In the genomic region with DNA sequence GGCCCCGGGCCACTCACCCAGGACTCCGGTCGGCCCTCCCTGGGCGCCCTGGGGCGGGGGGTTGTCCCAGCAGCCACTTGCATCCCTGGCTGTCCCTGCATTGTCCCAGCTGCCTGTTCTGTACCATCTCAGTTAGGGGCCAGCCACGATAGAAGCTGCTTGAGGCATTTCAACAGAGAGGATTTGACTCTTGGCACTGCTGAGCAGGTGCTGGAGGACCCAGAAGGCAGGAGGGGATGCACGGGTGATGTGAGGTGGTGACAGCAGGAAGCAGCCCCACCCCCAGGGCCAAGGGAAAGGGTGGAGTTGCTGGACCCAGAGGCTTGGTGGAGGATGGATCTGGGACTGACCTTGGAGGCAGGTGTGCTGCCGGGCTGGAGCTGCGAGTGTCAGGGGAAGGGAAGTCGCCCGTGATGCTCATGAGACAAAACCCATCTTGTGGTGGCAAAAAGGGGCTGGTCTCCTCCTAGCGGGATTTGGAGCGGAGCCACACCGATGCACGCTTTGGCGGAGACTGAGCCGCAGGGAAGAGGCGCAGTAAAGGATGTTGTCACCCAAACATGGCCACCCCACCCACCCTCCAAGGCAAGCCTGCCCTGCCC, we compare ENCODE assay signal across 16 cellular contexts.
DNase-seq lines count a peak whose midpoint lies in the region; ATAC-seq, FAIRE-seq and TF ChIP-seq lines count a peak whose summit lies in the region.
"Had no signal": no experiment of that assay in that cellular context is flagged by ENCODE, and none has a peak within 500 bp of the region (broad histone marks: within the 10 kb centered on the region; RNA-seq: fewer than 3 reads in every experiment).

No MANE protein-coding gene starts in this region.

- TF ChIP-seq CTCF in right atrium auricular region (IDR thresholded peaks at IDR 0.05) (no peak), H1 (IDR thresholded peaks at IDR 0.05; ENCODE audit: control extremely low read depth in 1 of 3, insufficient read depth in 1 of 3, low read depth in 1 of 3, low read length in 3 of 3) (no peak), spleen (IDR thresholded peaks at IDR 0.05 in 8 of 11, conservative IDR thresholded peaks at IDR 0.05 in 3 of 11) (no peak)

- H2BK15ac ChIP-seq in H1 (ENCODE audit: low read length), result no peak overlapping the region

- no peak overlapping the region; the same call in 1 of the 2 replicates for H3K18ac ChIP-seq in H1 (ENCODE audit: extremely low read depth, low read length)

- H3K56ac ChIP-seq in H1 (replicated peaks; ENCODE audit: insufficient read length, low read depth, low read length), result no peak overlapping the region

- intact Hi-C loops in Right ventricle myocardium superior (cut with DNase I) (no loop called here), spleen (cut with DNase I; ENCODE audit: low total_unique reads) (no loop called here)

- TF ChIP-seq POLR2A in H1 (IDR thresholded peaks at IDR 0.05; ENCODE audit: control extremely low read depth in 1 of 2, low read depth in 2 of 2, low read length in 2 of 2) (no peak), spleen (IDR thresholded peaks at IDR 0.05) (no peak)

- H3K23ac ChIP-seq in H1 (ENCODE audit: insufficient read length), result no peak overlapping the region

- ATAC-seq in Right ventricle myocardium superior (ENCODE audit: poor library complexity), result no peak
- ATAC-seq: activated T-cell treated with anti-CD3 and anti-CD28 coated beads, Interleukin-2, amount 50 U/mL, for 4 hours had no signal

- POLR2A ChIA-PET in H1 (lab: Charles Lee; ENCODE audit: partially characterized antibody), result interaction anchor here (1.0 kb wide), 1 partner anchor 9 kb away, joined by 4 read pairs; no protein-coding TSS in a partner anchor

- H3K14ac ChIP-seq in H1 (ENCODE audit: insufficient read length), result no peak overlapping the region

- H3K27me3 ChIP-seq in right atrium auricular region (no peaks in the 10 kb centered on the region), H1 (replicated peaks in 1 of 4; ENCODE audit: control insufficient read depth in 3 of 4, extremely low read depth in 1 of 4, insufficient read depth in 3 of 4, low read length in 3 of 4) (no peaks in the 10 kb centered on the region), spleen (replicated peaks in 1 of 7) (peaks cover 0 to 10% (median 0%) of the 10 kb centered on the region in 7 donors)

- DNase-seq in DMS53 (lab: John Stamatoyannopoulos, UW), result peak; percentile 80
- no peak for DNase-seq in DMS53 treated with DMSO at 0.1 percent for 48 hours (lab: John Stamatoyannopoulos, UW; ENCODE audit: unreplicated experiment)
- peak; percentile 16 for DNase-seq in Right ventricle myocardium superior
- no peak for DNase-seq in right atrium auricular region (ENCODE audit: low spot score)
- peak in 1 of 2 experiments; percentile 41 for DNase-seq in H1 (ENCODE audit: low read depth in 1 of 2, low spot score in 2 of 2)
- peak; percentile 48 for DNase-seq in spleen
- DNase-seq in activated gamma-delta T cell treated with Interleukin-2 at 50 U/mL for 16 hours, result no peak
- DNase-seq in stimulated activated CD4-positive, alpha-beta T cell treated with anti-CD3 and anti-CD28 coated beads, Interleukin-12 subunit alpha, Interleukin-12 subunit beta, amount 100 ng/mL, for 4 hours, result no peak
- DNase-seq: 8988T; activated T-cell treated with anti-CD3 and anti-CD28 coated beads, Interleukin-2, amount 50 U/mL, for 4 hours; effector CD8-positive, alpha-beta T cell; KG1; occipital lobe; stimulated activated CD4-positive, alpha-beta T cell treated with anti-CD3 and anti-CD28 coated beads, Interleukin-15, amount 100 ng/mL, for 24 hours had no signal

- TF ChIP-seq EP300 in H1 (IDR thresholded peaks at IDR 0.05; ENCODE audit: borderline replicate concordance in 1 of 2, low read depth in 2 of 2, low read length in 2 of 2), result no peak

- H3K79me2 ChIP-seq in H1 (ENCODE audit: control insufficient read depth in 1 of 2, insufficient read depth in 2 of 2, low read length in 2 of 2), result no peaks in the 10 kb centered on the region

- H3K9ac ChIP-seq in H1 (replicated peaks in 1 of 4; ENCODE audit: extremely low read depth in 1 of 4, low read depth in 3 of 4, low read length in 3 of 4), result no peak overlapping the region

- 0 out of 2 replicates have a peak overlapping the region, but pooled peaks have one; percentile 80 for H2AK5ac ChIP-seq in H1 (ENCODE audit: low read depth, low read length)

- H2AFZ ChIP-seq in H1 (ENCODE audit: low read length), result no peak overlapping the region

- H4K20me1 ChIP-seq in H1 (replicated peaks in 1 of 2; ENCODE audit: control insufficient read depth in 1 of 2, insufficient read depth in 2 of 2, low read length in 2 of 2), result peaks cover 1 to 4% of the 10 kb centered on the region in 2 experiments

- WGBS in H1 (ENCODE audit: extremely low coverage in 1 of 2, insufficient coverage in 1 of 2, insufficient read length in 1 of 2, insufficient replicate concordance in 2 of 2, low coverage in 1 of 2, low lambda C conversion rate in 2 of 2, missing lambda C conversion rate in 1 of 2), 2 experiments, result 87% methylated on average over 17 of the region's 18 CpGs; no CpG with 5 or more reads in 1 of the 2 experiments
- WGBS in spleen, 5 donors, result 60 to 77% (median 68%) methylated on average over 11 to 18 of the region's 18 CpGs

- H3K4me1 ChIP-seq in right atrium auricular region, result peaks cover 0 to 9% of the 10 kb centered on the region in 2 donors
- peaks cover 0 to 18% (median 5%) of the 10 kb centered on the region in 4 experiments; a peak in 5 of 7 replicates for H3K4me1 ChIP-seq in H1 (replicated peaks in 1 of 4; ENCODE audit: control insufficient read depth in 3 of 4, insufficient read depth in 4 of 4, low read length in 3 of 4)
- peaks cover 0 to 19% (median 10%) of the 10 kb centered on the region in 6 donors for H3K4me1 ChIP-seq in spleen
- H3K4me1 ChIP-seq: HAP-1 had no signal

- H3K4me3 ChIP-seq in right atrium auricular region (no peak overlapping the region), H1 (ENCODE audit: extremely low read depth in 1 of 4, insufficient read depth in 2 of 4, low read depth in 3 of 4, low read length in 4 of 4) (no peak overlapping the region), spleen (no peak overlapping the region)
- H3K4me3 ChIP-seq: HAP-1 had no signal

- H2BK20ac ChIP-seq in H1 (ENCODE audit: low read length), result no peak overlapping the region

- no peak overlapping the region for H4K91ac ChIP-seq in H1 (replicated peaks; ENCODE audit: insufficient read length, low read length)

- no peaks in the 10 kb centered on the region for H3K36me3 ChIP-seq in right atrium auricular region
- H3K36me3 ChIP-seq in H1 (ENCODE audit: control insufficient read depth in 2 of 4, insufficient read depth in 4 of 4, low read length in 3 of 4), result no peaks in the 10 kb centered on the region
- H3K36me3 ChIP-seq in spleen, result no peaks in the 10 kb centered on the region
- H3K36me3 ChIP-seq: HAP-1 had no signal

- TF ChIP-seq RAD21 in H1 (IDR thresholded peaks at IDR 0.05 in 1 of 2, conservative IDR thresholded peaks at IDR 0.05 in 1 of 2; ENCODE audit: low read depth in 2 of 2, low read length in 2 of 2), result no peak

- H3K4me2 ChIP-seq in H1 (ENCODE audit: insufficient read depth in 1 of 2, low read depth in 2 of 2, low read length in 2 of 2), result no peak overlapping the region

- H3K9me3 ChIP-seq in right atrium auricular region (no peaks in the 10 kb centered on the region), H1 (ENCODE audit: insufficient read depth in 2 of 2, low read depth in 1 of 2, low read length in 1 of 2) (no peaks in the 10 kb centered on the region), spleen (no peaks in the 10 kb centered on the region)
- H3K9me3 ChIP-seq: HAP-1 had no signal

- no peak overlapping the region for H3K27ac ChIP-seq in right atrium auricular region
- no peak overlapping the region for H3K27ac ChIP-seq in H1 (ENCODE audit: low read depth, low read length)
- no peak overlapping the region for H3K27ac ChIP-seq in spleen
- H3K27ac ChIP-seq: VCaP had no signal

- no peak overlapping the region for H2BK120ac ChIP-seq in H1 (replicated peaks; ENCODE audit: low read depth, low read length)

- no peak for FAIRE-seq in H1 (lab: Jason Lieb, UNC)

- H3K79me1 ChIP-seq in H1 (ENCODE audit: low read depth, low read length), result no peaks in the 10 kb centered on the region

- CTCF ChIA-PET in H1 (lab: Charles Lee; ENCODE audit: partially characterized antibody), result interaction anchor here (0.7 to 13.4 kb wide), 12 partner anchors 9 to 183 kb away, joined by 3 to 182 read pairs (median 4); no protein-coding TSS in a partner anchor

- H3K4ac ChIP-seq in H1 (replicated peaks; ENCODE audit: insufficient read length, low read depth, low read length), result no peak overlapping the region

- peaks cover 10% of the 10 kb centered on the region; the same call in 1 of the 2 replicates for H3K23me2 ChIP-seq in H1 (ENCODE audit: low read depth, low read length)

- no peak overlapping the region for H4K5ac ChIP-seq in H1 (ENCODE audit: insufficient read length, low read depth, low read length)

- no peak overlapping the region for H4K8ac ChIP-seq in H1 (ENCODE audit: extremely low read depth, insufficient read depth, low read length)

- H2BK5ac ChIP-seq in H1 (ENCODE audit: low read depth, low read length), result 0 out of 2 replicates have a peak overlapping the region, but pooled peaks have one; percentile 44

- 0 out of 2 replicates have a peak overlapping the region, but pooled peaks have one; percentile 60 for H2BK12ac ChIP-seq in H1 (ENCODE audit: low read depth, low read length)

TF ChIP-seq in H1, 55 proteins besides CTCF, POLR2A, EP300 and RAD21:
- TF ChIP-seq SRF (IDR thresholded peaks at IDR 0.05; ENCODE audit: low read depth, low read length) (no peak), CHD2 (IDR thresholded peaks at IDR 0.05; ENCODE audit: low read length) (no peak), CBX8 (IDR thresholded peaks at IDR 0.05; ENCODE audit: borderline replicate concordance, low read depth, low read length) (no peak), SIRT6 (IDR thresholded peaks at IDR 0.05; ENCODE audit: low read length) (no peak), FOSL1 (IDR thresholded peaks at IDR 0.05; ENCODE audit: insufficient read depth, low read depth, low read length) (no peak), PHF8 (conservative IDR thresholded peaks at IDR 0.05; ENCODE audit: low read depth, low read length) (no peak), SIN3A (conservative IDR thresholded peaks at IDR 0.05 in 1 of 2, IDR thresholded peaks at IDR 0.05 in 1 of 2; ENCODE audit: low read depth in 1 of 2, low read length in 2 of 2) (no peak), NRF1 (IDR thresholded peaks at IDR 0.05; ENCODE audit: low read depth, low read length) (no peak), HDAC6 (IDR thresholded peaks at IDR 0.05; ENCODE audit: low read depth, low read length) (no peak), KDM5A (IDR thresholded peaks at IDR 0.05; ENCODE audit: low read length) (no peak)
TF ChIP-seq in H1: peak in this region for 0.

Comparison
In these comparisons a context has a peak if more than half of its experiments do, and no peak if none do; other contexts are left out.
1. DNase-seq: peak in DMS53 (single experiment), Right ventricle myocardium superior (single experiment) and spleen (single experiment); none in DMS53 treated with DMSO at 0.1 percent for 48 hours (single experiment), right atrium auricular region (single experiment), activated gamma-delta T cell treated with Interleukin-2 at 50 U/mL for 16 hours (single experiment) and stimulated activated CD4-positive, alpha-beta T cell treated with anti-CD3 and anti-CD28 coated beads, Interleukin-12 subunit alpha, Interleukin-12 subunit beta, amount 100 ng/mL, for 4 hours (single experiment).